Comparison of ENCODE assay signal across 14 cellular contexts in genomic region chr13:111384441-111385181, GRCh38.
DNase-seq lines count a peak whose midpoint lies in the region; ATAC-seq, FAIRE-seq and TF ChIP-seq lines count a peak whose summit lies in the region.
"Had no signal": no experiment of that assay in that cellular context is flagged by ENCODE, and none has a peak within 500 bp of the region (broad histone marks: within the 10 kb centered on the region; RNA-seq: fewer than 3 reads in every experiment).

No MANE protein-coding gene starts in this region.

- H4K20me1 ChIP-seq in HepG2 (ENCODE audit: insufficient read depth, low read length) = no peaks in the 10 kb centered on the region

- DNase-seq in HepG2 (ENCODE audit: low spot score) = no peak
- no peak for DNase-seq in right lobe of liver
- DNase-seq in NCI-H2227 treated with DMSO at 0.1 percent for 48 hours (lab: John Stamatoyannopoulos, UW) = peak; percentile 24
- DNase-seq in activated naive CD8-positive, alpha-beta T cell treated with anti-CD3 and anti-CD28 coated beads, Interleukin-2, amount 50 U/mL, for 24 hours = peak; percentile 11
- no peak for DNase-seq in pancreas
- no peak for DNase-seq in NCI-H345 (lab: John Stamatoyannopoulos, UW)
- no peak for DNase-seq in NCI-H1048 (lab: John Stamatoyannopoulos, UW)
- DNase-seq: cerebellar nuclear complex, heart right ventricle, NCI-H446 treated with DMSO at 0.1 percent for 48 hours had no signal

- peaks cover 33% of the 10 kb centered on the region for H3K4me1 Mint-ChIP-seq in activated naive CD8-positive, alpha-beta T cell treated with anti-CD3 and anti-CD28 coated beads, Interleukin-2, amount 50 U/mL, for 24 hours

- no peak overlapping the region for H2AFZ ChIP-seq in HepG2 (ENCODE audit: low read length)

- no peaks in the 10 kb centered on the region for H3K9me3 ChIP-seq in HepG2 (ENCODE audit: low read length)
- no peaks in the 10 kb centered on the region for H3K9me3 ChIP-seq in right lobe of liver
- no peaks in the 10 kb centered on the region for H3K9me3 ChIP-seq in thymus (ENCODE audit: control insufficient read depth)
- H3K9me3 ChIP-seq in pancreas = no peaks in the 10 kb centered on the region
- H3K9me3 ChIP-seq: vagina had no signal

- no peak for TF ChIP-seq EP300 in HepG2 (IDR thresholded peaks at IDR 0.05; ENCODE audit: low read depth in 2 of 2, low read length in 2 of 2)
- TF ChIP-seq EP300 in HepG2 (CRISPR knock-in tag; IDR thresholded peaks at IDR 0.05; ENCODE audit: borderline replicate concordance) = no peak

- ATAC-seq in HepG2 (no peak), right lobe of liver (no peak), pancreas (no peak)
- ATAC-seq in activated naive CD8-positive, alpha-beta T cell treated with anti-CD3 and anti-CD28 coated beads, Interleukin-2, amount 50 U/mL, for 24 hours = peak; percentile 20
- ATAC-seq: activated CD4-positive, CD25-positive, alpha-beta regulatory T cell treated with anti-CD3 and anti-CD28 coated beads, Interleukin-2, amount 50 U/mL, for 24 hours; heart right ventricle had no signal

- H3K27me3 ChIP-seq in HepG2 (ENCODE audit: control insufficient read depth in 1 of 2, insufficient read depth in 2 of 2, low read length in 2 of 2) (peaks cover 7 to 22% of the 10 kb centered on the region in 2 experiments; a peak in 3 of 5 replicates), right lobe of liver (no peaks in the 10 kb centered on the region), thymus (ENCODE audit: control insufficient read depth, insufficient read depth) (no peaks in the 10 kb centered on the region), pancreas (no peaks in the 10 kb centered on the region)
- H3K27me3 ChIP-seq: vagina had no signal

- no peaks in the 10 kb centered on the region for H3K27me3 Mint-ChIP-seq in activated naive CD8-positive, alpha-beta T cell treated with anti-CD3 and anti-CD28 coated beads, Interleukin-2, amount 50 U/mL, for 24 hours

- H3K27ac Mint-ChIP-seq in activated naive CD8-positive, alpha-beta T cell treated with anti-CD3 and anti-CD28 coated beads, Interleukin-2, amount 50 U/mL, for 24 hours = peak overlapping the region; percentile 6

- no peak for TF ChIP-seq RAD21 in HepG2 (CRISPR knock-in tag; IDR thresholded peaks at IDR 0.05)

- BruUV-seq in HepG2 (replicated peaks; lab: Mats Ljungman, UMichigan) = no TSS peak

- H3K4me2 ChIP-seq in HepG2 (ENCODE audit: low read depth, low read length) = no peak overlapping the region

- H3K79me2 ChIP-seq in HepG2 (ENCODE audit: insufficient read depth, low read length) = no peaks in the 10 kb centered on the region

- H3K36me3 Mint-ChIP-seq in activated naive CD8-positive, alpha-beta T cell treated with anti-CD3 and anti-CD28 coated beads, Interleukin-2, amount 50 U/mL, for 24 hours (ENCODE audit: low read depth) = no peaks in the 10 kb centered on the region

- H3K4me3 ChIP-seq in HepG2 (replicated peaks in 1 of 3; ENCODE audit: insufficient read depth in 1 of 3, low read depth in 2 of 3, low read length in 3 of 3) = no peak overlapping the region
- H3K4me3 ChIP-seq in right lobe of liver = no peak overlapping the region
- H3K4me3 ChIP-seq in thymus (ENCODE audit: low read length) = no peak overlapping the region
- no peak overlapping the region for H3K4me3 ChIP-seq in pancreas
- H3K4me3 ChIP-seq: heart right ventricle, SK-N-MC, vagina had no signal

- WGBS in HepG2 (ENCODE audit: low lambda C conversion rate) = 36% methylated on average over 11 of the region's 11 CpGs
- WGBS in right lobe of liver (ENCODE audit: insufficient coverage, low coverage, low lambda C conversion rate, missing lambda C conversion rate) = 54% methylated on average over 11 of the region's 11 CpGs
- 28% methylated on average over 11 of the region's 11 CpGs for WGBS in thymus
- 69 to 76% methylated on average over 11 of the region's 11 CpGs for WGBS in pancreas, 2 donors

- H3K36me3 ChIP-seq in HepG2 (replicated peaks in 1 of 2; ENCODE audit: control insufficient read depth in 1 of 2, insufficient read depth in 2 of 2, low read length in 2 of 2) (no peaks in the 10 kb centered on the region), right lobe of liver (no peaks in the 10 kb centered on the region), thymus (ENCODE audit: control insufficient read depth, insufficient read depth) (no peaks in the 10 kb centered on the region), pancreas (no peaks in the 10 kb centered on the region)
- H3K36me3 ChIP-seq: heart right ventricle, vagina had no signal

- H3K27ac ChIP-seq in HepG2 (ENCODE audit: extremely low read length, insufficient read depth, low read length) = no peak overlapping the region
- H3K27ac ChIP-seq in right lobe of liver = no peak overlapping the region
- peak overlapping the region; percentile 55 for H3K27ac ChIP-seq in thymus (ENCODE audit: low read depth)
- no peak overlapping the region for H3K27ac ChIP-seq in pancreas
- H3K27ac ChIP-seq: heart right ventricle, SK-N-MC, vagina had no signal

- TF ChIP-seq CTCF in HepG2 (CRISPR knock-in tag; IDR thresholded peaks at IDR 0.05) (no peak), right lobe of liver (IDR thresholded peaks at IDR 0.05) (no peak), pancreas (IDR thresholded peaks at IDR 0.05) (no peak)

- H3K9ac ChIP-seq in HepG2 (ENCODE audit: insufficient read depth, low read depth, low read length) = no peak overlapping the region

- in situ Hi-C loops in HepG2 (cut with HindIII; ENCODE audit: extremely low pct_ligation_motif_present, low pct_unique_long_range_greater_than_20kb) = no loop called here

- FAIRE-seq in HepG2 (lab: Jason Lieb, UNC) (no peak), pancreas (lab: Jason Lieb, UNC) (no peak)

- CTCF ChIA-PET in HepG2 (lab: Yijun Ruan, JAX; ENCODE audit: low intra/inter-chr PET ratio, low total read pairs) = no interaction called here

- no peaks in the 10 kb centered on the region for H3K4me1 ChIP-seq in HepG2 (ENCODE audit: insufficient read depth, low read length)
- no peaks in the 10 kb centered on the region for H3K4me1 ChIP-seq in right lobe of liver
- peaks cover 8% of the 10 kb centered on the region for H3K4me1 ChIP-seq in thymus (ENCODE audit: control insufficient read depth, insufficient read depth, low read length)
- no peaks in the 10 kb centered on the region for H3K4me1 ChIP-seq in pancreas
- H3K4me1 ChIP-seq: heart right ventricle, vagina had no signal

- intact Hi-C loops in HepG2 (cut with micrococcal nuclease; ENCODE audit: unreplicated experiment) = no loop called here
- intact Hi-C loops in right lobe of liver (cut with DNase I) = no loop called here
- intact Hi-C loops in pancreas (cut with DNase I) = no loop called here

- POLR2A ChIA-PET in HepG2 (lab: Yijun Ruan, JAX) = no interaction called here

- H3K9me3 Mint-ChIP-seq in activated naive CD8-positive, alpha-beta T cell treated with anti-CD3 and anti-CD28 coated beads, Interleukin-2, amount 50 U/mL, for 24 hours = no peaks in the 10 kb centered on the region

- TF ChIP-seq POLR2A in HepG2 (IDR thresholded peaks at IDR 0.05; ENCODE audit: insufficient read depth in 1 of 2, low read depth in 2 of 2, low read length in 2 of 2) = no peak
- TF ChIP-seq POLR2A in right lobe of liver (IDR thresholded peaks at IDR 0.05) = no peak

- no peak overlapping the region for H3K4me3 Mint-ChIP-seq in activated naive CD8-positive, alpha-beta T cell treated with anti-CD3 and anti-CD28 coated beads, Interleukin-2, amount 50 U/mL, for 24 hours

TF ChIP-seq in HepG2, 621 proteins besides CTCF, POLR2A, EP300 and RAD21:
- no peak for TF ChIP-seq ZNF160 (CRISPR knock-in tag; IDR thresholded peaks at IDR 0.05)
- no peak for TF ChIP-seq FOXA1 (IDR thresholded peaks at IDR 0.05)
- no peak for TF ChIP-seq FOXA1 (CRISPR knock-in tag; IDR thresholded peaks at IDR 0.05)
- TF ChIP-seq ZNF83 (CRISPR knock-in tag; IDR thresholded peaks at IDR 0.05; ENCODE audit: borderline replicate concordance) = no peak
- peak; percentile 97 for TF ChIP-seq MNT (IDR thresholded peaks at IDR 0.05)
- no peak for TF ChIP-seq NFYC (CRISPR knock-in tag; IDR thresholded peaks at IDR 0.05)
- TF ChIP-seq SMAD1 (CRISPR knock-in tag; IDR thresholded peaks at IDR 0.05; ENCODE audit: borderline replicate concordance, low read depth) = no peak
- no peak for TF ChIP-seq ZSCAN9 (CRISPR knock-in tag; IDR thresholded peaks at IDR 0.05; ENCODE audit: borderline replicate concordance)
- no peak for TF ChIP-seq ATAD3A (CRISPR knock-in tag; IDR thresholded peaks at IDR 0.05)
- TF ChIP-seq ZNF777 (CRISPR knock-in tag; IDR thresholded peaks at IDR 0.05) = no peak

Comparison
In these comparisons a context has a peak if more than half of its experiments do, and no peak if none do; other contexts are left out.
1. DNase-seq: peak in NCI-H2227 treated with DMSO at 0.1 percent for 48 hours (single experiment) and activated naive CD8-positive, alpha-beta T cell treated with anti-CD3 and anti-CD28 coated beads, Interleukin-2, amount 50 U/mL, for 24 hours (single experiment); none in HepG2 (single experiment), right lobe of liver (0 of 3), pancreas (0 of 6), NCI-H345 (single experiment) and NCI-H1048 (single experiment).